8 cellular contexts compared by ENCODE assay signal in genomic region chr10:110387983-110388681, GRCh38.
DNase-seq lines count a peak whose midpoint lies in the region; ATAC-seq, FAIRE-seq and TF ChIP-seq lines count a peak whose summit lies in the region.

No MANE protein-coding gene starts in this region.

- peak overlapping the region; percentile 14; the same call in 1 of the 2 replicates for H3K4me2 ChIP-seq in K562 (ENCODE audit: insufficient read depth, low read length)

- no peaks in the 10 kb centered on the region for H3K36me3 ChIP-seq in K562 (ENCODE audit: control insufficient read depth, insufficient read depth, low read length)
- no peaks in the 10 kb centered on the region for H3K36me3 ChIP-seq in sigmoid colon

- no peak overlapping the region for H3K9ac ChIP-seq in K562 (ENCODE audit: insufficient read depth in 1 of 2, low read depth in 2 of 2, low read length in 2 of 2)

- ATAC-seq in GM21381 (IDR thresholded peaks at IDR 0.05; ENCODE audit: unreplicated experiment) (peak; percentile 80), HG03558 (IDR thresholded peaks at IDR 0.05; ENCODE audit: extremely low read depth, unreplicated experiment) (peak; percentile 55), K562 (no peak; the same call in 2 of the 3 replicates)

- TF ChIP-seq RAD21 in K562 (CRISPR knock-in tag; conservative IDR thresholded peaks at IDR 0.05 in 1 of 2, IDR thresholded peaks at IDR 0.05 in 1 of 2) = no peak

- DNase-seq in EL = peak; percentile 38
- no peak for DNase-seq in K562 (ENCODE audit: extremely low read depth in 1 of 4, low spot score in 3 of 4)
- no peak for DNase-seq in sigmoid colon
- DNase-seq in NCI-H446 treated with DMSO at 0.1 percent for 48 hours (lab: John Stamatoyannopoulos, UW) = no peak
- DNase-seq in cortex of kidney (lab: John Stamatoyannopoulos, UW) = no peak
- no peak for DNase-seq in NCI-H1436 treated with DMSO at 0.1 percent for 48 hours (lab: John Stamatoyannopoulos, UW)

- TF ChIP-seq EP300 in K562 (IDR thresholded peaks at IDR 0.05; ENCODE audit: low read length) = no peak
- no peak for TF ChIP-seq EP300 in sigmoid colon (IDR thresholded peaks at IDR 0.05)

- H3K79me2 ChIP-seq in K562 (ENCODE audit: control insufficient read depth, insufficient read depth, low read length) = no peaks in the 10 kb centered on the region

- no peak for FAIRE-seq in K562 (lab: Jason Lieb, UNC)

- H3K4me3 ChIP-seq in K562 (no peak overlapping the region), sigmoid colon (no peak overlapping the region)

- CTCF ChIA-PET in K562 (lab: Yijun Ruan, JAX; ENCODE audit: low intra/inter-chr PET ratio) = interaction anchor here (1.3 kb wide), 1 partner anchor 148 kb away, joined by 3 read pairs; no protein-coding TSS in a partner anchor

- 3% methylated on average over 4 of the region's 7 CpGs for WGBS in K562 (ENCODE audit: insufficient coverage, low coverage, missing lambda C conversion rate)
- WGBS in sigmoid colon, 2 donors = 50 to 53% methylated on average over 7 of the region's 7 CpGs

- no peak for TF ChIP-seq POLR2A in K562 (conservative IDR thresholded peaks at IDR 0.05)
- no peak for TF ChIP-seq POLR2A in sigmoid colon (IDR thresholded peaks at IDR 0.05)

- POLR2A ChIA-PET in K562 (lab: Yijun Ruan, JAX) = no interaction called here

- H4K20me1 ChIP-seq in K562 (replicated peaks; ENCODE audit: control insufficient read depth, insufficient read depth, low read length) = no peaks in the 10 kb centered on the region

- in situ Hi-C loops in K562 (cut with MboI) = no loop called here

- no peaks in the 10 kb centered on the region for H3K9me1 ChIP-seq in K562 (ENCODE audit: control insufficient read depth, insufficient read depth, low read length)

- intact Hi-C loops in K562 (cut with micrococcal nuclease) = loop anchor here (5.0 kb wide), 1 partner anchor 109 kb away; the partner anchor contains the start of gene DUSP5
- intact Hi-C loops in sigmoid colon (cut with DNase I) = no loop called here

- H3K4me1 ChIP-seq in K562 (replicated peaks in 1 of 2; ENCODE audit: control insufficient read depth in 2 of 2, insufficient read depth in 2 of 2, low read length in 2 of 2) = peaks cover 0 to 11% of the 10 kb centered on the region in 2 experiments; a peak in 2 of 5 replicates
- H3K4me1 ChIP-seq in sigmoid colon = peaks cover 0 to 15% (median 15%) of the 10 kb centered on the region in 4 donors

- H3K27me3 ChIP-seq in K562 (ENCODE audit: control insufficient read depth in 2 of 2, insufficient read depth in 2 of 2, low read length in 2 of 2) (peaks cover 0 to 21% of the 10 kb centered on the region in 2 experiments; a peak in 2 of 5 replicates), sigmoid colon (no peaks in the 10 kb centered on the region)

- H3K9me3 ChIP-seq in K562 (replicated peaks; ENCODE audit: control insufficient read depth, insufficient read depth, low read depth, low read length) (no peaks in the 10 kb centered on the region), sigmoid colon (no peaks in the 10 kb centered on the region)

- BruUV-seq in K562 (replicated peaks; lab: Mats Ljungman, UMichigan) = no TSS peak

- peak overlapping the region; percentile 38; the same call in 1 of the 2 replicates for H2AFZ ChIP-seq in K562 (ENCODE audit: low read depth, low read length)

- H3K27ac ChIP-seq in K562 (ENCODE audit: extremely low read depth, low read depth, low read length) = no peak overlapping the region
- no peak overlapping the region for H3K27ac ChIP-seq in sigmoid colon

- no peak for TF ChIP-seq CTCF in K562 (IDR thresholded peaks at IDR 0.05 in 2 of 3, conservative IDR thresholded peaks at IDR 0.05 in 1 of 3; ENCODE audit: insufficient read depth in 2 of 3, low read depth in 1 of 3, low read length in 3 of 3)
- TF ChIP-seq CTCF in sigmoid colon (IDR thresholded peaks at IDR 0.05) = no peak

TF ChIP-seq in K562, 482 proteins besides CTCF, POLR2A, EP300 and RAD21 (continues in another document):
- no peak for TF ChIP-seq PTRF (tag; IDR thresholded peaks at IDR 0.05)
- no peak for TF ChIP-seq TAF7 (tag; IDR thresholded peaks at IDR 0.05)
- TF ChIP-seq ZKSCAN3 (CRISPR knock-in tag; IDR thresholded peaks at IDR 0.05) = no peak
- no peak for TF ChIP-seq PHF20 (IDR thresholded peaks at IDR 0.05; ENCODE audit: partially characterized antibody)
- TF ChIP-seq ATF3 (IDR thresholded peaks at IDR 0.05) = no peak
- no peak for TF ChIP-seq ATF3 (CRISPR knock-in tag; conservative IDR thresholded peaks at IDR 0.05)
- no peak for TF ChIP-seq TARDBP (IDR thresholded peaks at IDR 0.05)
- TF ChIP-seq, protein P1, sequence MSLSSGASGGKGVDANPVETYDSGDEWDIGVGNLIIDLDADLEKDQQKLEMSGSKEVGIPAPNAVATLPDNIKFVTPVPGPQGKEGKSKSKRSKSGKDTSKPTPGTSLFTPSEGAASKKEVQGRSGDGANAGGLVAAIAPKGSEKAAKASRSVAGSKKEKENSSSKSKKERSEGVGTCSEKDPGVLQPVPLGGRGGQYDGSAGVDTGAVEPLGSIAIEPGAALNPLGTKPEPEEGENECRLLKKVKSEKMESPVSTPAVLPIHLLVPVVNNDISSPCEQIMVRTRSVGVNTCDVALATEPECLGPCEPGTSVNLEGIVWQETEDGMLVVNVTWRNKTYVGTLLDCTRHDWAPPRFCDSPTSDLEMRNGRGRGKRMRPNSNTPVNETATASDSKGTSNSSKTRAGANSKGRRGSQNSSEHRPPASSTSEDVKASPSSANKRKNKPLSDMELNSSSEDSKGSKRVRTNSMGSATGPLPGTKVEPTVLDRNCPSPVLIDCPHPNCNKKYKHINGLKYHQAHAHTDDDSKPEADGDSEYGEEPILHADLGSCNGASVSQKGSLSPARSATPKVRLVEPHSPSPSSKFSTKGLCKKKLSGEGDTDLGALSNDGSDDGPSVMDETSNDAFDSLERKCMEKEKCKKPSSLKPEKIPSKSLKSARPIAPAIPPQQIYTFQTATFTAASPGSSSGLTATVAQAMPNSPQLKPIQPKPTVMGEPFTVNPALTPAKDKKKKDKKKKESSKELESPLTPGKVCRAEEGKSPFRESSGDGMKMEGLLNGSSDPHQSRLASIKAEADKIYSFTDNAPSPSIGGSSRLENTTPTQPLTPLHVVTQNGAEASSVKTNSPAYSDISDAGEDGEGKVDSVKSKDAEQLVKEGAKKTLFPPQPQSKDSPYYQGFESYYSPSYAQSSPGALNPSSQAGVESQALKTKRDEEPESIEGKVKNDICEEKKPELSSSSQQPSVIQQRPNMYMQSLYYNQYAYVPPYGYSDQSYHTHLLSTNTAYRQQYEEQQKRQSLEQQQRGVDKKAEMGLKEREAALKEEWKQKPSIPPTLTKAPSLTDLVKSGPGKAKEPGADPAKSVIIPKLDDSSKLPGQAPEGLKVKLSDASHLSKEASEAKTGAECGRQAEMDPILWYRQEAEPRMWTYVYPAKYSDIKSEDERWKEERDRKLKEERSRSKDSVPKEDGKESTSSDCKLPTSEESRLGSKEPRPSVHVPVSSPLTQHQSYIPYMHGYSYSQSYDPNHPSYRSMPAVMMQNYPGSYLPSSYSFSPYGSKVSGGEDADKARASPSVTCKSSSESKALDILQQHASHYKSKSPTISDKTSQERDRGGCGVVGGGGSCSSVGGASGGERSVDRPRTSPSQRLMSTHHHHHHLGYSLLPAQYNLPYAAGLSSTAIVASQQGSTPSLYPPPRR (CRISPR knock-in tag; IDR thresholded peaks at IDR 0.05; ENCODE audit: borderline replicate concordance) = no peak
- TF ChIP-seq NR2C1 (IDR thresholded peaks at IDR 0.05) = no peak
- TF ChIP-seq NR2C1 (tag; IDR thresholded peaks at IDR 0.05) = peak; percentile 64
- TF ChIP-seq, protein P2, sequence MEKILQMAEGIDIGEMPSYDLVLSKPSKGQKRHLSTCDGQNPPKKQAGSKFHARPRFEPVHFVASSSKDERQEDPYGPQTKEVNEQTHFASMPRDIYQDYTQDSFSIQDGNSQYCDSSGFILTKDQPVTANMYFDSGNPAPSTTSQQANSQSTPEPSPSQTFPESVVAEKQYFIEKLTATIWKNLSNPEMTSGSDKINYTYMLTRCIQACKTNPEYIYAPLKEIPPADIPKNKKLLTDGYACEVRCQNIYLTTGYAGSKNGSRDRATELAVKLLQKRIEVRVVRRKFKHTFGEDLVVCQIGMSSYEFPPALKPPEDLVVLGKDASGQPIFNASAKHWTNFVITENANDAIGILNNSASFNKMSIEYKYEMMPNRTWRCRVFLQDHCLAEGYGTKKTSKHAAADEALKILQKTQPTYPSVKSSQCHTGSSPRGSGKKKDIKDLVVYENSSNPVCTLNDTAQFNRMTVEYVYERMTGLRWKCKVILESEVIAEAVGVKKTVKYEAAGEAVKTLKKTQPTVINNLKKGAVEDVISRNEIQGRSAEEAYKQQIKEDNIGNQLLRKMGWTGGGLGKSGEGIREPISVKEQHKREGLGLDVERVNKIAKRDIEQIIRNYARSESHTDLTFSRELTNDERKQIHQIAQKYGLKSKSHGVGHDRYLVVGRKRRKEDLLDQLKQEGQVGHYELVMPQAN (IDR thresholded peaks at IDR 0.05; ENCODE audit: borderline replicate concordance) = no peak
- no peak for TF ChIP-seq NFE2L1 (tag; IDR thresholded peaks at IDR 0.05; ENCODE audit: borderline replicate concordance, low read depth)
